In the genomic region with DNA sequence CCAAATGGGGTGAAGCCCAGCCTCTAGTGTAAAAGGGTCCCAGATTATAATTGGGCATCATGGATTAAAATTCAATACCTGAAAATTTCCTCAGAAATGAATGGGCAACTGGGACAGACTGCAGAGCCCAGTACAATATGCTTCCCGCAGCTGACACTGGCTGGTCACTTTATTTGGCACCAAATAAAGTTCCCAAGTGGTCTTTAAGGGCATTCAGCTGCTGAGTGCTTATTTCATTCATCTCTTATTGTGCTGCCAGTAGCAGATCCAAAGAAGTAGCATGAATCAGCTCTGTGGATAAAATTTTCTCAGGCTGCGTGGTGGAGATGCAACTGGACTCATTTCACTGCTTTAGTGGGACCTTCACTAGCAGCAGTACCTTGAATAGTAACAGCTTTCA, we compare ENCODE assay signal across 1 cellular context.
TF ChIP-seq lines count a peak whose summit lies in the region.

No MANE protein-coding gene starts in this region.

TF ChIP-seq in WTC11, 78 proteins besides CTCF, POLR2A, EP300 and RAD21 (continued from another document):
- TF ChIP-seq, protein P1, sequence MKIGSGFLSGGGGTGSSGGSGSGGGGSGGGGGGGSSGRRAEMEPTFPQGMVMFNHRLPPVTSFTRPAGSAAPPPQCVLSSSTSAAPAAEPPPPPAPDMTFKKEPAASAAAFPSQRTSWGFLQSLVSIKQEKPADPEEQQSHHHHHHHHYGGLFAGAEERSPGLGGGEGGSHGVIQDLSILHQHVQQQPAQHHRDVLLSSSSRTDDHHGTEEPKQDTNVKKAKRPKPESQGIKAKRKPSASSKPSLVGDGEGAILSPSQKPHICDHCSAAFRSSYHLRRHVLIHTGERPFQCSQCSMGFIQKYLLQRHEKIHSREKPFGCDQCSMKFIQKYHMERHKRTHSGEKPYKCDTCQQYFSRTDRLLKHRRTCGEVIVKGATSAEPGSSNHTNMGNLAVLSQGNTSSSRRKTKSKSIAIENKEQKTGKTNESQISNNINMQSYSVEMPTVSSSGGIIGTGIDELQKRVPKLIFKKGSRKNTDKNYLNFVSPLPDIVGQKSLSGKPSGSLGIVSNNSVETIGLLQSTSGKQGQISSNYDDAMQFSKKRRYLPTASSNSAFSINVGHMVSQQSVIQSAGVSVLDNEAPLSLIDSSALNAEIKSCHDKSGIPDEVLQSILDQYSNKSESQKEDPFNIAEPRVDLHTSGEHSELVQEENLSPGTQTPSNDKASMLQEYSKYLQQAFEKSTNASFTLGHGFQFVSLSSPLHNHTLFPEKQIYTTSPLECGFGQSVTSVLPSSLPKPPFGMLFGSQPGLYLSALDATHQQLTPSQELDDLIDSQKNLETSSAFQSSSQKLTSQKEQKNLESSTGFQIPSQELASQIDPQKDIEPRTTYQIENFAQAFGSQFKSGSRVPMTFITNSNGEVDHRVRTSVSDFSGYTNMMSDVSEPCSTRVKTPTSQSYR (CRISPR knock-in tag; IDR thresholded peaks at IDR 0.05), result no peak
- TF ChIP-seq NR1H2 (CRISPR knock-in tag; IDR thresholded peaks at IDR 0.05), result no peak
- no peak for TF ChIP-seq MXD4 (CRISPR knock-in tag; IDR thresholded peaks at IDR 0.05; ENCODE audit: borderline replicate concordance)
- TF ChIP-seq, protein P2, sequence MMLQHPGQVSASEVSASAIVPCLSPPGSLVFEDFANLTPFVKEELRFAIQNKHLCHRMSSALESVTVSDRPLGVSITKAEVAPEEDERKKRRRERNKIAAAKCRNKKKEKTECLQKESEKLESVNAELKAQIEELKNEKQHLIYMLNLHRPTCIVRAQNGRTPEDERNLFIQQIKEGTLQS (CRISPR knock-in tag; conservative IDR thresholded peaks at IDR 0.05), result no peak
- TF ChIP-seq ZNF263 (CRISPR knock-in tag; IDR thresholded peaks at IDR 0.05; ENCODE audit: low read depth), result no peak
- TF ChIP-seq ATF1 (CRISPR knock-in tag; IDR thresholded peaks at IDR 0.05), result no peak
TF ChIP-seq in WTC11: peak in this region for 0.
